Comparison of ENCODE assay signal across 11 cellular contexts in the genomic region with DNA sequence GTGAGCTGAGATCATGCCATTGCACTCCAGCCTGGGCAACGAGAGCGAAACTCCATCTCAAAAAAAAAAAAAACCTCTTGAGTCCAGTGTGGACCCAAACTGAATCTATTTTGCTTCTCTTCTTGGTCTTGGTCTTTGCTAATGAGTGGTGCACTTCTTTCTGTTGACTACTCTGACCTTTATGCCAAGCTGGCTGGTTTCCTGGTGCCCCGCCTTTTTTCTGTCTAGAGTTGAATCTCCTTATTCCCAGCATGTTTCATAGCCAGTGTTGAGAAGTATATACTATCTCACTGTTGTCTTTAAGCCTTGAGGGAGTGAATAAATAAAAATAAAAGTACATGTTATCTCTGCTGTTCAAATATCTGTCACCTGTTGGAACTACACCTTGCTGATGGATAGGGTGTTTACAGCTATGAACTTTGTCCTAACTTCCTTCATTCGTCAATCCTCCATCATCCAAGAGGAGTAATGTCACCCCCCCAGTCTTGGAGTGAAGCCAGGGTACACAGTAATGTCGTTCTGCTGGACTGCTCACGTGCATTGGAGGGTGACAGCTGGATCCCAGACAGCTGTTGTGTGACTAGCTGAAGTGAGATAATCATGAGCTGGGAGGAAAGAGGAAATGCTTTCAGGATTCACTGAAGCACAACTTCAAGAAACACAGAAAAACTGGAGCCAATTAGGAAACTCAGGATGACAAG.
DNase-seq lines count a peak whose midpoint lies in the region; ATAC-seq and TF ChIP-seq lines count a peak whose summit lies in the region.
"Had no signal": no experiment of that assay in that cellular context is flagged by ENCODE, and none has a peak within 500 bp of the region (broad histone marks: within the 10 kb centered on the region; RNA-seq: fewer than 3 reads in every experiment).

No MANE protein-coding gene starts in this region.

- no peaks in the 10 kb centered on the region for H3K79me2 ChIP-seq in fibroblast of lung (ENCODE audit: control insufficient read depth, insufficient read depth, low read length)

- H3K4me3 ChIP-seq in fibroblast of lung (replicated peaks in 1 of 4; ENCODE audit: control extremely low read depth in 1 of 4, insufficient read depth in 1 of 4, low read depth in 3 of 4, low read length in 4 of 4) (peak overlapping the region in 2 of 4 experiments; percentile 1 to 10), skeletal muscle satellite cell (ENCODE audit: low read length) (no peak overlapping the region), BE2C (ENCODE audit: low read depth, low read length) (no peak overlapping the region), testis (no peak overlapping the region)
- H3K4me3 ChIP-seq: thoracic aorta had no signal

- H3K9ac ChIP-seq in fibroblast of lung (ENCODE audit: insufficient read depth, low read length) (no peak overlapping the region), skeletal muscle satellite cell (ENCODE audit: low read depth, low read length) (no peak overlapping the region)

- ATAC-seq in GM18858 (IDR thresholded peaks at IDR 0.05; ENCODE audit: unreplicated experiment) (peak; percentile 49), GM18498 (IDR thresholded peaks at IDR 0.05; ENCODE audit: unreplicated experiment) (no peak)
- ATAC-seq: naive thymus-derived CD4-positive, alpha-beta T cell; Panc1 had no signal

- DNase-seq in NCI-H2171 (lab: John Stamatoyannopoulos, UW) (peak; percentile 39), fibroblast of lung (ENCODE audit: low read depth in 2 of 2) (peak in 1 of 2 donors; percentile 99), BE2C (no peak), testis (no peak)
- no peak for DNase-seq in activated effector memory CD4-positive, alpha-beta T cell treated with anti-CD3 and anti-CD28 coated beads, Interleukin-2, amount 50 U/mL, for 16 hours
- DNase-seq: naive thymus-derived CD4-positive, alpha-beta T cell had no signal

- no peaks in the 10 kb centered on the region for H3K9me3 ChIP-seq in fibroblast of lung (ENCODE audit: control insufficient read depth, insufficient read depth, low read depth, low read length)
- no peaks in the 10 kb centered on the region for H3K9me3 ChIP-seq in skeletal muscle satellite cell (replicated peaks; ENCODE audit: low read length)
- no peaks in the 10 kb centered on the region for H3K9me3 ChIP-seq in BE2C
- H3K9me3 ChIP-seq in testis: no peaks in the 10 kb centered on the region
- H3K9me3 ChIP-seq: thoracic aorta had no signal

- H3K4me1 ChIP-seq in fibroblast of lung (ENCODE audit: control insufficient read depth, extremely low read depth, insufficient read depth, low read length): peaks cover 8% of the 10 kb centered on the region
- peaks cover 15% of the 10 kb centered on the region for H3K4me1 ChIP-seq in skeletal muscle satellite cell (ENCODE audit: control insufficient read depth, insufficient read depth, low read length)
- H3K4me1 ChIP-seq in BE2C: no peaks in the 10 kb centered on the region
- no peaks in the 10 kb centered on the region for H3K4me1 ChIP-seq in testis

- H3K4me2 ChIP-seq in fibroblast of lung (ENCODE audit: extremely low read depth, insufficient read depth, low read length): peak overlapping the region; percentile 3
- peak overlapping the region; percentile 14 for H3K4me2 ChIP-seq in skeletal muscle satellite cell (ENCODE audit: low read length)

- intact Hi-C loops in testis (cut with DNase I; ENCODE audit: low total_unique reads): no loop called here

- peak overlapping the region; percentile 64 for H3K27ac ChIP-seq in fibroblast of lung (ENCODE audit: insufficient read depth, low read length)
- no peak overlapping the region for H3K27ac ChIP-seq in testis
- H3K27ac ChIP-seq: thoracic aorta had no signal

- H3K36me3 ChIP-seq in fibroblast of lung (ENCODE audit: control insufficient read depth, insufficient read depth, low read length) (no peaks in the 10 kb centered on the region), skeletal muscle satellite cell (ENCODE audit: insufficient read depth, low read length) (no peaks in the 10 kb centered on the region), BE2C (no peaks in the 10 kb centered on the region), testis (ENCODE audit: low read depth, missing control alignments) (no peaks in the 10 kb centered on the region)
- H3K36me3 ChIP-seq: thoracic aorta had no signal

- H2AFZ ChIP-seq in fibroblast of lung (ENCODE audit: low read length): no peak overlapping the region

- TF ChIP-seq POLR2A in testis (IDR thresholded peaks at IDR 0.05): no peak

- H3K27me3 ChIP-seq in fibroblast of lung (ENCODE audit: control insufficient read depth, insufficient read depth, low read length): no peaks in the 10 kb centered on the region
- no peaks in the 10 kb centered on the region for H3K27me3 ChIP-seq in skeletal muscle satellite cell (ENCODE audit: control insufficient read depth, insufficient read depth, low read length)
- no peaks in the 10 kb centered on the region for H3K27me3 ChIP-seq in BE2C
- H3K27me3 ChIP-seq in testis: no peaks in the 10 kb centered on the region

- no peak for TF ChIP-seq CTCF in fibroblast of lung (conservative IDR thresholded peaks at IDR 0.05 in 1 of 2, IDR thresholded peaks at IDR 0.05 in 1 of 2; ENCODE audit: low read depth in 1 of 2, low read length in 2 of 2)
- TF ChIP-seq CTCF in BE2C (IDR thresholded peaks at IDR 0.05; ENCODE audit: low read depth, low read length): no peak
- no peak for TF ChIP-seq CTCF in testis (IDR thresholded peaks at IDR 0.05)

- no peaks in the 10 kb centered on the region for H4K20me1 ChIP-seq in fibroblast of lung (ENCODE audit: control insufficient read depth, extremely low read depth, insufficient read depth, low read length)

- 54 to 64% methylated on average over 6 of the region's 6 CpGs for WGBS in testis, 2 donors
